In the genomic region with DNA sequence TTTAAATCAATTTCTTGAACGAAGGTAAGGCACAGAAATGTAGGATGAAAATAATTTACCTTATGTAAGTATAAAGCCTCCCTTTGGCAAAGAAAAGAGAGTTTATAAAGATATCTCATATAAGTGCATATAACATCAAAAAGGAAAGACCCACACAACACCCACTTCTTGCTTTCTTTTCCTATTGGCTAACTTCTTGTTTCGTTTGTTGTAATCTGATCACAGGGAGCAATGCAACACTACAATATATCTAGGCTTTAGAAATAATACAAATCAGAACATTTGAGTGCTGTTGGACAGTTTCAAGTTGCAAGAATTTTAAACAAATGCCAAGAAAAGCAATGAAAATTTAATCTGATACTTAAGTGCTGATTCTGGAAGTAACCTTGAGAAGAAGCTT, we compare ENCODE assay signal across 1 cellular context.
TF ChIP-seq lines count a peak whose summit lies in the region.

No MANE protein-coding gene starts in this region.

TF ChIP-seq in GM23338, 12 proteins besides CTCF, POLR2A, EP300 and RAD21 (continued from another document):
- TF ChIP-seq, protein P1, sequence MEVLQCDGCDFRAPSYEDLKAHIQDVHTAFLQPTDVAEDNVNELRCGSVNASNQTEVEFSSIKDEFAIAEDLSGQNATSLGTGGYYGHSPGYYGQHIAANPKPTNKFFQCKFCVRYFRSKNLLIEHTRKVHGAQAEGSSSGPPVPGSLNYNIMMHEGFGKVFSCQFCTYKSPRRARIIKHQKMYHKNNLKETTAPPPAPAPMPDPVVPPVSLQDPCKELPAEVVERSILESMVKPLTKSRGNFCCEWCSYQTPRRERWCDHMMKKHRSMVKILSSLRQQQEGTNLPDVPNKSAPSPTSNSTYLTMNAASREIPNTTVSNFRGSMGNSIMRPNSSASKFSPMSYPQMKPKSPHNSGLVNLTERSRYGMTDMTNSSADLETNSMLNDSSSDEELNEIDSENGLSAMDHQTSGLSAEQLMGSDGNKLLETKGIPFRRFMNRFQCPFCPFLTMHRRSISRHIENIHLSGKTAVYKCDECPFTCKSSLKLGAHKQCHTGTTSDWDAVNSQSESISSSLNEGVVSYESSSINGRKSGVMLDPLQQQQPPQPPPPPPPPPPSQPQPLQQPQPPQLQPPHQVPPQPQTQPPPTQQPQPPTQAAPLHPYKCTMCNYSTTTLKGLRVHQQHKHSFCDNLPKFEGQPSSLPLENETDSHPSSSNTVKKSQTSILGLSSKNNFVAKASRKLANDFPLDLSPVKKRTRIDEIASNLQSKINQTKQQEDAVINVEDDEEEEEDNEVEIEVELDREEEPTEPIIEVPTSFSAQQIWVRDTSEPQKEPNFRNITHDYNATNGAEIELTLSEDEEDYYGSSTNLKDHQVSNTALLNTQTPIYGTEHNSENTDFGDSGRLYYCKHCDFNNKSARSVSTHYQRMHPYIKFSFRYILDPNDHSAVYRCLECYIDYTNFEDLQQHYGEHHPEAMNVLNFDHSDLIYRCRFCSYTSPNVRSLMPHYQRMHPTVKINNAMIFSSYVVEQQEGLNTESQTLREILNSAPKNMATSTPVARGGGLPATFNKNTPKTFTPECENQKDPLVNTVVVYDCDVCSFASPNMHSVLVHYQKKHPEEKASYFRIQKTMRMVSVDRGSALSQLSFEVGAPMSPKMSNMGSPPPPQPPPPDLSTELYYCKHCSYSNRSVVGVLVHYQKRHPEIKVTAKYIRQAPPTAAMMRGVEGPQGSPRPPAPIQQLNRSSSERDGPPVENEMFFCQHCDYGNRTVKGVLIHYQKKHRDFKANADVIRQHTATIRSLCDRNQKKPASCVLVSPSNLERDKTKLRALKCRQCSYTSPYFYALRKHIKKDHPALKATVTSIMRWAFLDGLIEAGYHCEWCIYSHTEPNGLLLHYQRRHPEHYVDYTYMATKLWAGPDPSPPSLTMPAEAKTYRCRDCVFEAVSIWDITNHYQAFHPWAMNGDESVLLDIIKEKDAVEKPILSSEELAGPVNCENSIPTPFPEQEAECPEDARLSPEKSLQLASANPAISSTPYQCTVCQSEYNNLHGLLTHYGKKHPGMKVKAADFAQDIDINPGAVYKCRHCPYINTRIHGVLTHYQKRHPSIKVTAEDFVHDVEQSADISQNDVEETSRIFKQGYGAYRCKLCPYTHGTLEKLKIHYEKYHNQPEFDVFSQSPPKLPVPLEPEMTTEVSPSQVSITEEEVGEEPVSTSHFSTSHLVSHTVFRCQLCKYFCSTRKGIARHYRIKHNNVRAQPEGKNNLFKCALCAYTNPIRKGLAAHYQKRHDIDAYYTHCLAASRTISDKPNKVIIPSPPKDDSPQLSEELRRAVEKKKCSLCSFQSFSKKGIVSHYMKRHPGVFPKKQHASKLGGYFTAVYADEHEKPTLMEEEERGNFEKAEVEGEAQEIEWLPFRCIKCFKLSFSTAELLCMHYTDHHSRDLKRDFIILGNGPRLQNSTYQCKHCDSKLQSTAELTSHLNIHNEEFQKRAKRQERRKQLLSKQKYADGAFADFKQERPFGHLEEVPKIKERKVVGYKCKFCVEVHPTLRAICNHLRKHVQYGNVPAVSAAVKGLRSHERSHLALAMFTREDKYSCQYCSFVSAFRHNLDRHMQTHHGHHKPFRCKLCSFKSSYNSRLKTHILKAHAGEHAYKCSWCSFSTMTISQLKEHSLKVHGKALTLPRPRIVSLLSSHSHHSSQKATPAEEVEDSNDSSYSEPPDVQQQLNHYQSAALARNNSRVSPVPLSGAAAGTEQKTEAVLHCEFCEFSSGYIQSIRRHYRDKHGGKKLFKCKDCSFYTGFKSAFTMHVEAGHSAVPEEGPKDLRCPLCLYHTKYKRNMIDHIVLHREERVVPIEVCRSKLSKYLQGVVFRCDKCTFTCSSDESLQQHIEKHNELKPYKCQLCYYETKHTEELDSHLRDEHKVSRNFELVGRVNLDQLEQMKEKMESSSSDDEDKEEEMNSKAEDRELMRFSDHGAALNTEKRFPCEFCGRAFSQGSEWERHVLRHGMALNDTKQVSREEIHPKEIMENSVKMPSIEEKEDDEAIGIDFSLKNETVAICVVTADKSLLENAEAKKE (CRISPR knock-in tag; IDR thresholded peaks at IDR 0.05) = no peak
- TF ChIP-seq STAT1 (IDR thresholded peaks at IDR 0.05; ENCODE audit: unreplicated experiment) (no peak), EZH2 (IDR thresholded peaks at IDR 0.05; ENCODE audit: low read depth, unreplicated experiment) (no peak), ZNF331 (CRISPR knock-in tag; IDR thresholded peaks at IDR 0.05; ENCODE audit: low read depth) (no peak)
TF ChIP-seq in GM23338: peak in this region for 0.
